ENCODE assay signal across 11 cellular contexts in the genomic region with DNA sequence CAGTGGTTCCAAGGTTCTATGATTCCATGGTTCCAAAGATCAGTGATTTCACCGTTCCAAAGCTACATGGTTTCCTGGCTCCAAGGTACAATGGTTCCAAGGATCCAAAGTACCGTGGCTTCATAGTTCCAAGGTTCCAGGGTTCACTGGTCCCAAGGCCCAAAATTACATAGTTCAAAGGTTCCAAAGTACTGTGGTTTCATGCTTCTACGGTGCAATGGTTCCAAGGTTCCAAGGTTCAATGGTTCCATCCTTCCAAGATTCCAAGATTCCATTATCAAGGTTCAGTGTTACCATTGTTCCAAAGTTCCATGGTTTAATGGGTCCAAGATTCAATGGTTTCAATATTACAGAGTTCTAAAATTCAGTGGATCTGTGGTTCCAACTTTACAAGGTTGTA. TPM values are rescaled to one million over a fixed set of nuclear protein-coding genes. Genes with fewer than 3 reads are reported as not detected.
"Had no signal": no experiment of that assay in that cellular context is flagged by ENCODE, and none has a peak within 500 bp of the region (broad histone marks: within the 10 kb centered on the region; RNA-seq: fewer than 3 reads in every experiment).

No MANE protein-coding gene starts in this region.

- ATAC-seq: GM23338, HCT116 had no signal

- H3K4me3 ChIP-seq: GM23248, GM23338, HAP-1 had no signal

- H2AFZ ChIP-seq: GM23248, GM23338 had no signal

- H3K4me1 ChIP-seq: HAP-1 had no signal

- FAIRE-seq: H1, H54 had no signal

- DNase-seq: GM23248, GOT3, H7, H9, HCEC 1CT, HFFc6 had no signal

- H3K4me2 ChIP-seq: GM23338 had no signal

- H3K9ac ChIP-seq: GM23248 had no signal

- H3K27ac ChIP-seq: GM23248 had no signal

- H3K36me3 ChIP-seq: HAP-1 had no signal

RNA-seq across cellular contexts. Expression of a gene that starts 52.0 kb away (rescaled TPM):
- total RNA-seq: H1 had no signal
